In genomic region chr2:238772635-238773297, GRCh38 we compare ENCODE assay signal across 32 cellular contexts.
"Had no signal": no experiment of that assay in that cellular context is flagged by ENCODE, and none has a peak within 500 bp of the region (broad histone marks: within the 10 kb centered on the region; RNA-seq: fewer than 3 reads in every experiment).

No MANE protein-coding gene starts in this region.

- H3K9me3 ChIP-seq: adrenal gland, body of pancreas, gastrocnemius medialis had no signal

- H3K27me3 ChIP-seq: body of pancreas had no signal

- H3K4me3 Mint-ChIP-seq: activated CD4-positive, alpha-beta memory T cell treated with anti-CD3 and anti-CD28 coated beads for 36 hours; activated CD4-positive, alpha-beta T cell treated with anti-CD3 and anti-CD28 coated beads for 36 hours; activated CD4-positive, alpha-beta T cell treated with anti-CD3 and anti-CD28 coated beads, Interleukin-2, amount 10 ng/mL, durations not matched to agents 24 days and 14 days; activated CD8-positive, alpha-beta memory T cell treated with anti-CD3 and anti-CD28 coated beads, Interleukin-2, amount 10 ng/mL, durations not matched to agents 7 days and 5 days; activated CD8-positive, alpha-beta T cell treated with anti-CD3 and anti-CD28 coated beads, Interleukin-2, amount 10 ng/mL, durations not matched to agents 7 days and 5 days; activated naive CD4-positive, alpha-beta T cell treated with anti-CD3 and anti-CD28 coated beads for 36 hours; activated naive CD4-positive, alpha-beta T cell treated with anti-CD3 and anti-CD28 coated beads, Interleukin-2, amount 50 U/mL, for 24 hours; activated naive CD8-positive, alpha-beta T cell treated with anti-CD3 and anti-CD28 coated beads for 36 hours; activated naive CD8-positive, alpha-beta T cell treated with anti-CD3 and anti-CD28 coated beads, Interleukin-2, amount 50 U/mL, for 24 hours; activated T-helper 1 cell treated with anti-CD3 and anti-CD28 coated beads, Interleukin-12 subunit alpha, Interleukin-12 subunit beta, Interleukin-2, Interleukin-4 antibody, amounts not matched to agents 30 ng/mL and 10 ng/mL and 1 ng/mL, durations not matched to agents 14 hours and 24 hours and 36 hours; effector memory CD8-positive, alpha-beta T cell; T-cell had no signal

- ATAC-seq: activated CD4-positive, alpha-beta T cell treated with anti-CD3 and anti-CD28 coated beads for 36 hours; activated CD8-positive, alpha-beta memory T cell treated with anti-CD3 and anti-CD28 coated beads, Interleukin-2, amount 10 ng/mL, durations not matched to agents 7 days and 5 days; activated CD8-positive, alpha-beta T cell treated with anti-CD3 and anti-CD28 coated beads, Interleukin-2, amount 10 ng/mL, durations not matched to agents 7 days and 5 days; activated naive CD8-positive, alpha-beta T cell treated with anti-CD3 and anti-CD28 coated beads, Interleukin-2, amount 50 U/mL, for 24 hours; body of pancreas; effector memory CD8-positive, alpha-beta T cell; foreskin keratinocyte; gastrocnemius medialis; T-cell had no signal

- H3K27ac ChIP-seq: adrenal gland, body of pancreas, epithelial cell of prostate, foreskin keratinocyte, gastrocnemius medialis had no signal

- H3K36me3 ChIP-seq: adrenal gland, gastrocnemius medialis had no signal

- H3K4me3 ChIP-seq: adrenal gland, body of pancreas, gastrocnemius medialis had no signal

- H3K27ac Mint-ChIP-seq: activated CD4-positive, alpha-beta memory T cell treated with anti-CD3 and anti-CD28 coated beads for 36 hours; activated CD4-positive, alpha-beta T cell treated with anti-CD3 and anti-CD28 coated beads for 36 hours; activated CD4-positive, alpha-beta T cell treated with anti-CD3 and anti-CD28 coated beads, Interleukin-2, amount 10 ng/mL, durations not matched to agents 24 days and 14 days; activated CD8-positive, alpha-beta memory T cell treated with anti-CD3 and anti-CD28 coated beads, Interleukin-2, amount 10 ng/mL, durations not matched to agents 7 days and 5 days; activated CD8-positive, alpha-beta T cell treated with anti-CD3 and anti-CD28 coated beads, Interleukin-2, amount 10 ng/mL, durations not matched to agents 7 days and 5 days; activated naive CD4-positive, alpha-beta T cell treated with anti-CD3 and anti-CD28 coated beads for 36 hours; activated naive CD4-positive, alpha-beta T cell treated with anti-CD3 and anti-CD28 coated beads, Interleukin-2, amount 50 U/mL, for 24 hours; activated naive CD8-positive, alpha-beta T cell treated with anti-CD3 and anti-CD28 coated beads for 36 hours; activated naive CD8-positive, alpha-beta T cell treated with anti-CD3 and anti-CD28 coated beads, Interleukin-2, amount 50 U/mL, for 24 hours; activated T-helper 1 cell treated with anti-CD3 and anti-CD28 coated beads, Interleukin-12 subunit alpha, Interleukin-12 subunit beta, Interleukin-2, Interleukin-4 antibody, amounts not matched to agents 30 ng/mL and 10 ng/mL and 1 ng/mL, durations not matched to agents 14 hours and 24 hours and 36 hours; activated T-helper 2 cell treated with anti-CD3 and anti-CD28 coated beads, Interferon-gamma antibody, Interleukin-2, Interleukin-4, amounts not matched to agents 10 μg/mL and 5 μg/mL and 100 μg/mL, durations not matched to agents 14 hours and 24 hours and 36 hours; effector memory CD8-positive, alpha-beta T cell had no signal

- DNase-seq: activated CD4-positive, alpha-beta memory T cell treated with anti-CD3 and anti-CD28 coated beads for 36 hours; activated CD4-positive, alpha-beta T cell treated with anti-CD3 and anti-CD28 coated beads for 36 hours; activated CD4-positive, alpha-beta T cell treated with anti-CD3 and anti-CD28 coated beads, Interleukin-2, amount 10 ng/mL, durations not matched to agents 24 days and 14 days; activated CD4-positive, CD25-positive, alpha-beta regulatory T cell; activated CD4-positive, CD25-positive, alpha-beta regulatory T cell treated with anti-CD3 and anti-CD28 coated beads, Interleukin-2, amount 50 U/mL, for 72 hours; activated CD8-positive, alpha-beta memory T cell treated with anti-CD3 and anti-CD28 coated beads, Interleukin-2, amount 10 ng/mL, durations not matched to agents 7 days and 5 days; activated CD8-positive, alpha-beta memory T cell treated with anti-CD3 and anti-CD28 coated beads, Interleukin-2, amount 50 U/mL, for 4 hours; activated CD8-positive, alpha-beta T cell treated with anti-CD3 and anti-CD28 coated beads, Interleukin-2, amount 10 ng/mL, durations not matched to agents 7 days and 5 days; activated effector memory CD4-positive, alpha-beta T cell treated with anti-CD3 and anti-CD28 coated beads, Interleukin-2, amount 50 U/mL, for 16 hours; activated naive CD4-positive, alpha-beta T cell treated with anti-CD3 and anti-CD28 coated beads for 36 hours; activated naive CD8-positive, alpha-beta T cell treated with anti-CD3 and anti-CD28 coated beads for 36 hours; activated naive CD8-positive, alpha-beta T cell treated with anti-CD3 and anti-CD28 coated beads, Interleukin-2, amount 50 U/mL, for 24 hours; activated T-cell treated with anti-CD3 and anti-CD28 coated beads, Interleukin-2, amount 50 U/mL, for 1 hour; activated T-cell treated with anti-CD3 and anti-CD28 coated beads, Interleukin-2, amount 50 U/mL, for 48 hours; adrenal gland; amygdala; aorta; body of pancreas; caudate nucleus; cortex of kidney; dermis blood vessel endothelial cell; effector CD4-positive, alpha-beta T cell; effector memory CD8-positive, alpha-beta T cell; foreskin keratinocyte; gastrocnemius medialis; SW 1271; T-cell; T-helper 2 cell had no signal

- H3K36me3 Mint-ChIP-seq: activated CD4-positive, alpha-beta memory T cell treated with anti-CD3 and anti-CD28 coated beads for 36 hours; activated CD8-positive, alpha-beta memory T cell treated with anti-CD3 and anti-CD28 coated beads, Interleukin-2, amount 10 ng/mL, durations not matched to agents 7 days and 5 days; activated naive CD4-positive, alpha-beta T cell treated with anti-CD3 and anti-CD28 coated beads, Interleukin-2, amount 50 U/mL, for 24 hours; activated naive CD8-positive, alpha-beta T cell treated with anti-CD3 and anti-CD28 coated beads for 36 hours; T-cell had no signal

- H3K4me1 Mint-ChIP-seq: activated CD4-positive, alpha-beta T cell treated with anti-CD3 and anti-CD28 coated beads for 36 hours; activated CD4-positive, alpha-beta T cell treated with anti-CD3 and anti-CD28 coated beads, Interleukin-2, amount 10 ng/mL, durations not matched to agents 24 days and 14 days; activated CD8-positive, alpha-beta memory T cell treated with anti-CD3 and anti-CD28 coated beads, Interleukin-2, amount 10 ng/mL, durations not matched to agents 7 days and 5 days; activated naive CD4-positive, alpha-beta T cell treated with anti-CD3 and anti-CD28 coated beads, Interleukin-2, amount 50 U/mL, for 24 hours; activated naive CD8-positive, alpha-beta T cell treated with anti-CD3 and anti-CD28 coated beads for 36 hours; activated naive CD8-positive, alpha-beta T cell treated with anti-CD3 and anti-CD28 coated beads, Interleukin-2, amount 50 U/mL, for 24 hours; T-cell had no signal

- H3K4me1 ChIP-seq: adrenal gland, body of pancreas, foreskin keratinocyte, gastrocnemius medialis had no signal

- H3K27me3 Mint-ChIP-seq: activated CD4-positive, alpha-beta T cell treated with anti-CD3 and anti-CD28 coated beads, Interleukin-2, amount 10 ng/mL, durations not matched to agents 24 days and 14 days had no signal

- H3K9me3 Mint-ChIP-seq: activated CD4-positive, alpha-beta memory T cell treated with anti-CD3 and anti-CD28 coated beads for 36 hours; activated CD4-positive, alpha-beta T cell treated with anti-CD3 and anti-CD28 coated beads, Interleukin-2, amount 10 ng/mL, durations not matched to agents 24 days and 14 days; activated naive CD4-positive, alpha-beta T cell treated with anti-CD3 and anti-CD28 coated beads for 36 hours; activated naive CD4-positive, alpha-beta T cell treated with anti-CD3 and anti-CD28 coated beads, Interleukin-2, amount 50 U/mL, for 24 hours; activated naive CD8-positive, alpha-beta T cell treated with anti-CD3 and anti-CD28 coated beads for 36 hours; activated naive CD8-positive, alpha-beta T cell treated with anti-CD3 and anti-CD28 coated beads, Interleukin-2, amount 50 U/mL, for 24 hours; activated T-helper 1 cell treated with anti-CD3 and anti-CD28 coated beads, Interleukin-12 subunit alpha, Interleukin-12 subunit beta, Interleukin-2, Interleukin-4 antibody, amounts not matched to agents 30 ng/mL and 10 ng/mL and 1 ng/mL, durations not matched to agents 14 hours and 24 hours and 36 hours; activated T-helper 2 cell treated with anti-CD3 and anti-CD28 coated beads, Interferon-gamma antibody, Interleukin-2, Interleukin-4, amounts not matched to agents 10 μg/mL and 5 μg/mL and 100 μg/mL, durations not matched to agents 14 hours and 24 hours and 36 hours; effector memory CD8-positive, alpha-beta T cell; T-cell had no signal
